In the genomic region with DNA sequence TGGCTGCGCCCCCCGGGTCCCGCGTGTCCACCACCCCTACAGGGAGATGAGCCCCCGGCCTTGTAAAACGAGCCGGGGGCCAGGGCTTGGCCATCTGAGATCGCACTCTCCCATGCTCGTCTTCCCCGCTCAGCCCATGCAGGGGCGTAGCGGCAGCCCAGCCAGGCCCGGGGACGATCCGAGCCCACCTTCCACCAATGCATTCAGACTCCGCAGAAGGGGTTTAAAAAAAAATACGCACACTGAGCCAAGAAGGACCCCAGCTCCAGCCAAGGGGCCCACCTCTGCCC, we compare ENCODE assay signal across 8 cellular contexts. TPM values are rescaled to one million over a fixed set of nuclear protein-coding genes. Genes with fewer than 3 reads are reported as not detected.
DNase-seq lines count a peak whose midpoint lies in the region; ATAC-seq and TF ChIP-seq lines count a peak whose summit lies in the region.

No MANE protein-coding gene starts in this region.

- H3K9me2 ChIP-seq in MM.1S (replicated peaks; ENCODE audit: insufficient read depth, low read length) = no peaks in the 10 kb centered on the region

- peaks cover 12% of the 10 kb centered on the region; the same call in 1 of the 2 replicates for H3K36me3 ChIP-seq in HAP-1 (replicated peaks)
- no peaks in the 10 kb centered on the region for H3K36me3 ChIP-seq in MM.1S (replicated peaks; ENCODE audit: insufficient read depth, low read length)
- no peaks in the 10 kb centered on the region for H3K36me3 ChIP-seq in prostate gland

- H3K27ac Mint-ChIP-seq in activated naive CD4-positive, alpha-beta T cell treated with anti-CD3 and anti-CD28 coated beads, Interleukin-2, amount 50 U/mL, for 72 hours = peak overlapping the region; percentile 94 to 99

- TF ChIP-seq POLR2A in prostate gland (IDR thresholded peaks at IDR 0.05) = no peak

- no peaks in the 10 kb centered on the region for H3K79me2 ChIP-seq in MM.1S (ENCODE audit: low read length)

- H3K9me3 ChIP-seq in HAP-1 = no peaks in the 10 kb centered on the region; the same call in 1 of the 2 replicates
- H3K9me3 ChIP-seq in MM.1S (replicated peaks; ENCODE audit: insufficient read depth, low read length) = no peaks in the 10 kb centered on the region
- H3K9me3 ChIP-seq in prostate gland = no peaks in the 10 kb centered on the region

- peak overlapping the region; percentile 92 for H2AFZ ChIP-seq in MM.1S (ENCODE audit: low read length)

- peak overlapping the region; percentile 52 for H3K4me3 ChIP-seq in HAP-1
- H3K4me3 ChIP-seq in MM.1S (ENCODE audit: low read length) = peak overlapping the region; percentile 70
- H3K4me3 ChIP-seq in prostate gland = peak overlapping the region; percentile 50 to 59

- H3K4me1 ChIP-seq in HAP-1 = peaks cover 17% of the 10 kb centered on the region
- H3K4me1 ChIP-seq in MM.1S (ENCODE audit: low read length) = no peaks in the 10 kb centered on the region
- H3K4me1 ChIP-seq in prostate gland (replicated peaks) = no peaks in the 10 kb centered on the region

- H3K9ac ChIP-seq in MM.1S (ENCODE audit: low read length) = peak overlapping the region; percentile 77; the same call in 1 of the 2 replicates

- no peaks in the 10 kb centered on the region for H3K9me3 Mint-ChIP-seq in activated naive CD4-positive, alpha-beta T cell treated with anti-CD3 and anti-CD28 coated beads, Interleukin-2, amount 50 U/mL, for 72 hours

- H3K27me3 ChIP-seq in HAP-1 (ENCODE audit: low read depth) = no peaks in the 10 kb centered on the region
- no peaks in the 10 kb centered on the region for H3K27me3 ChIP-seq in MM.1S (replicated peaks; ENCODE audit: insufficient read depth, low read length)
- H3K27me3 ChIP-seq in prostate gland (replicated peaks; ENCODE audit: insufficient read depth) = no peaks in the 10 kb centered on the region

- no peak for TF ChIP-seq CTCF in MM.1S (IDR thresholded peaks at IDR 0.05; ENCODE audit: low read length)
- no peak for TF ChIP-seq CTCF in prostate gland (IDR thresholded peaks at IDR 0.05)

- peaks cover 11% of the 10 kb centered on the region for H3F3A ChIP-seq in MM.1S (ENCODE audit: insufficient read depth, low read length)

- intact Hi-C loops in left cardiac atrium (cut with DNase I) (loop anchor here in 1 of 2 donors (5.0 kb wide), 1 partner anchor 48 kb away; no protein-coding TSS in a partner anchor), prostate gland (cut with DNase I) (no loop called here)

- in situ Hi-C loops in HAP-1 (cut with MboI; ENCODE audit: low sequenced_read_pairs) = loop anchor here (10.0 kb wide), 1 partner anchor 110 kb away; no protein-coding TSS in a partner anchor

- no peaks in the 10 kb centered on the region for H4K20me1 ChIP-seq in MM.1S (ENCODE audit: insufficient read depth, low read length)

- DNase-seq in HAP-1 (ENCODE audit: low spot score in 2 of 2) = peak in 1 of 2 experiments; percentile 60
- DNase-seq in MM.1S = no peak
- DNase-seq in activated naive CD4-positive, alpha-beta T cell treated with anti-CD3 and anti-CD28 coated beads, Interleukin-2, amount 50 U/mL, for 72 hours (ENCODE audit: low spot score in 2 of 2) = peak; percentile 45 to 68
- peak; percentile 47 for DNase-seq in left cardiac atrium
- peak; percentile 26 for DNase-seq in prostate gland (ENCODE audit: low spot score)
- no peak for DNase-seq in NCI-H1048 (lab: John Stamatoyannopoulos, UW)
- no peak for DNase-seq in NCI-H774 (lab: John Stamatoyannopoulos, UW)

- H3K4me2 ChIP-seq in MM.1S (ENCODE audit: low read depth, low read length) = peak overlapping the region; percentile 85

- peaks cover 0 to 9% of the 10 kb centered on the region in 2 donors for H3K36me3 Mint-ChIP-seq in activated naive CD4-positive, alpha-beta T cell treated with anti-CD3 and anti-CD28 coated beads, Interleukin-2, amount 50 U/mL, for 72 hours

- H3K27ac ChIP-seq in MM.1S (ENCODE audit: low read length) (peak overlapping the region; percentile 80; the same call in 1 of the 2 replicates), prostate gland (peak overlapping the region; percentile 87 to 92)

- ATAC-seq in GM18502 (IDR thresholded peaks at IDR 0.05; ENCODE audit: poor library complexity, unreplicated experiment) = peak; percentile 34
- peak; percentile 16 to 17 for ATAC-seq in activated naive CD4-positive, alpha-beta T cell treated with anti-CD3 and anti-CD28 coated beads, Interleukin-2, amount 50 U/mL, for 72 hours
- peak; percentile 28 to 43 for ATAC-seq in left cardiac atrium

- WGBS in prostate gland = under 1% methylated on average over 17 of the region's 17 CpGs

RNA-seq across cellular contexts. Expression of a gene that starts 0.3 kb away (rescaled TPM):
- 1 to 10 TPM; 3.0 to 7.9 TPM for total RNA-seq in activated naive CD4-positive, alpha-beta T cell treated with anti-CD3 and anti-CD28 coated beads, Interleukin-2, amount 50 U/mL, for 72 hours
- 10 to 100 TPM; 10.3 to 12.1 TPM for total RNA-seq in left cardiac atrium
- total RNA-seq in prostate gland = 10 to 100 TPM; 62.2 to 96.7 TPM

Comparison
In these comparisons a context has a peak if more than half of its experiments do, and no peak if none do; other contexts are left out.
1. DNase-seq: peak in activated naive CD4-positive, alpha-beta T cell treated with anti-CD3 and anti-CD28 coated beads, Interleukin-2, amount 50 U/mL, for 72 hours (2 of 2), left cardiac atrium (single experiment) and prostate gland (single experiment); none in MM.1S (single experiment), NCI-H1048 (single experiment) and NCI-H774 (single experiment).
2. RNA of a gene that starts 0.3 kb away (total RNA-seq): 62.2 to 96.7 TPM in prostate gland; 10.3 to 12.1 TPM in left cardiac atrium and 3.0 to 7.9 TPM in activated naive CD4-positive, alpha-beta T cell treated with anti-CD3 and anti-CD28 coated beads, Interleukin-2, amount 50 U/mL, for 72 hours; every median in the first group is over 4 times any median in the second.
3. Peak in every context shown above with its lines, with median percentiles within 50 percentile points of each other: ATAC-seq and H3K4me3 ChIP-seq.